In the genomic region with DNA sequence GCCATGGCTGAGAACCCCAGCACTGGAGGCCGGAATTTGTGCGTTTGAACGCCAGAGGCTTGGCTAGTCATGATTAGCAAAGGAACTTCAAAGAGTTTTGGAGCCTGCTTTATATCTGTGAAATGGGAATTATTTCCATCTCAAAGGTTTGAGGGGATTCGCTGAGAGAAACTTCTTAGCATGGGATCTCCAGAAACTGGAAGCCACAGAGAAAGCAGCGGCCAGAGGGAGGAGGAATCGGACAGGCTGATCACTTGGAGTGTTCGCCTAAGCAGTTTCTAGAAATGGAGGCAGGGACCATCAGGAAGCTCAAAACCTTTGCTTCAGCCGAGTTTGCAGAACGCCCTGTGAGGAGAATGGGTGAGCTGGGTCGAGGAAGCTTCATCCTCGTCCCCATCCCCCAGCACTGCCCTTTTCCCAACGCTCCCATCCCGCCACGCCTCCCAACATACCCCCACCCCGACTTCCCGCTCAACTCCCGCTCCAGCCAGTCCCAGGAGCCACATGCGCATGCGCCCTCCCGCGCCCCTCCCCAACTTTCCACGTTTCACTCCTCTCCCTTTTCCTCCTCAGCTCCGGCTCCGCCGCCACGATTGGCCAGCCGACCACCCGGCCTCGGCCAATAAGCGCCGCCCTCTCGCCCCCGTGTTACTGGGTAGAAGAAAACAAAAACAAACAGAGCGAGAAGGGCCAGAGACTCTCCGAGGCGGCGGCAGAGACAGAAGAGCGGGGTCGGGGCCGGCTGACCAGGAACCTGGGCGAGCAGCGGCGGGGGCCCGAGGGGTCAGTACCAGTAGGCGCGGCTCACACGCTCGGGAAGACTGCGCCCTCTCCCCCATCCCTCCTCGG, we compare ENCODE assay signal across 8 cellular contexts. TPM values are rescaled to one million over a fixed set of nuclear protein-coding genes. Genes with fewer than 3 reads are reported as not detected.
A peak's percentile ranks its signal among the peaks of the same experiment; 100 is the strongest.
DNase-seq lines count a peak whose midpoint lies in the region; ATAC-seq and TF ChIP-seq lines count a peak whose summit lies in the region.

A gene (plus strand): TSS at position 693 of the 849 bp plus-strand sequence. CDS start 4,100 bp downstream, outside the sequence.

- H3K27ac ChIP-seq in testis: peak within 1 kb of the TSS; percentile 87 to 98

- peak within 1 kb of the TSS; percentile 94 for H3K4me3 Mint-ChIP-seq in activated naive CD8-positive, alpha-beta T cell

- peak; percentile 77 for ATAC-seq in HG02588 (IDR thresholded peaks at IDR 0.05; ENCODE audit: unreplicated experiment)
- ATAC-seq in omental fat pad (ENCODE audit: low FRiP score): peak; percentile 95

- H3K4me1 Mint-ChIP-seq in activated naive CD8-positive, alpha-beta T cell (ENCODE audit: low read depth): peaks cover 77% of the 10 kb centered on the region

- peak; percentile 93 for DNase-seq in GM06990 (ENCODE audit: extremely low read depth, insufficient read length)
- DNase-seq in NCI-H1092 (lab: John Stamatoyannopoulos, UW): peak; percentile 96
- DNase-seq in SKM-1 treated with dmso at 0.1 percent for 144 hours (lab: John Stamatoyannopoulos, UW; ENCODE audit: unreplicated experiment): peak; percentile 94
- DNase-seq in glomerular endothelial cell (ENCODE audit: extremely low read depth, low read depth, low spot score): peak; percentile 81
- DNase-seq in omental fat pad (ENCODE audit: low spot score): peak; percentile 94
- peak; percentile 99 for DNase-seq in testis

- peak; percentile 81 for TF ChIP-seq POLR2A in testis (IDR thresholded peaks at IDR 0.05)

- H3K4me1 ChIP-seq in testis: peaks cover 39% of the 10 kb centered on the region

- H3K36me3 ChIP-seq in GM06990 (ENCODE audit: control insufficient read depth, insufficient read depth, low read length) (no peaks in the 10 kb centered on the region), testis (ENCODE audit: low read depth, missing control alignments) (no peaks in the 10 kb centered on the region)

- H3K27ac Mint-ChIP-seq in activated naive CD8-positive, alpha-beta T cell: peak within 1 kb of the TSS; percentile 97

- H3K36me3 Mint-ChIP-seq in activated naive CD8-positive, alpha-beta T cell: no peaks in the 10 kb centered on the region

- H3K4me3 ChIP-seq in GM06990 (replicated peaks; ENCODE audit: low read depth, low read length): peak within 1 kb of the TSS; percentile 83
- peak within 1 kb of the TSS; percentile 74 to 97 for H3K4me3 ChIP-seq in testis

- no peaks in the 10 kb centered on the region for H3K9me3 ChIP-seq in testis

- intact Hi-C loops in testis (cut with DNase I; ENCODE audit: low total_unique reads): loop anchor here (10.0 kb wide), 1 partner anchor 67 kb away; no protein-coding TSS in a partner anchor

- TF ChIP-seq CTCF in GM06990 (IDR thresholded peaks at IDR 0.05; ENCODE audit: insufficient read depth, low read length, poor library complexity, severe bottlenecking) (no peak), omental fat pad (IDR thresholded peaks at IDR 0.05) (no peak), testis (IDR thresholded peaks at IDR 0.05) (no peak)

- no peaks in the 10 kb centered on the region for H3K27me3 ChIP-seq in GM06990 (replicated peaks; ENCODE audit: control insufficient read depth, insufficient read depth, low read length)
- H3K27me3 ChIP-seq in testis: no peaks in the 10 kb centered on the region

- H3K27me3 Mint-ChIP-seq in activated naive CD8-positive, alpha-beta T cell: no peaks in the 10 kb centered on the region

- no peaks in the 10 kb centered on the region for H3K9me3 Mint-ChIP-seq in activated naive CD8-positive, alpha-beta T cell (ENCODE audit: low read depth)

- WGBS in testis, 2 donors: 1% methylated on average over 40 to 44 of the region's 50 CpGs

RNA-seq across cellular contexts. Expression of the gene that starts here (rescaled TPM):
- total RNA-seq in glomerular endothelial cell: 45.5 and 56.6 TPM in 2 replicates
- 100 to 1,000 TPM in 2 of 4 donors, 10 to 100 TPM in 2; 69.7 to 127 (median 102) TPM for total RNA-seq in omental fat pad
- 10 to 100 TPM; 64.0 to 71.1 TPM for total RNA-seq in testis
- 124 TPM for polyA plus RNA-seq in testis (ENCODE audit: insufficient read depth, low read depth, low replicate concordance)

Comparison
In these comparisons a context has a peak if more than half of its experiments do, and no peak if none do; other contexts are left out.
1. Peak in every context shown above with its lines: DNase-seq, ATAC-seq, H3K4me3 ChIP-seq and H3K27ac ChIP-seq.